1 cellular context compared by ENCODE assay signal in genomic region chr22:47631571-47632102, GRCh38.
TF ChIP-seq lines count a peak whose summit lies in the region.

No MANE protein-coding gene starts in this region.

TF ChIP-seq in K562, 482 proteins besides CTCF, POLR2A, EP300 and RAD21 (continued from another document and continues in another):
- no peak for TF ChIP-seq ZNF395 (CRISPR knock-in tag; IDR thresholded peaks at IDR 0.05)
- TF ChIP-seq ZNF609 (CRISPR knock-in tag; IDR thresholded peaks at IDR 0.05; ENCODE audit: borderline replicate concordance): no peak
- TF ChIP-seq GATAD2A (IDR thresholded peaks at IDR 0.05): no peak
- no peak for TF ChIP-seq ZNF699 (CRISPR knock-in tag; IDR thresholded peaks at IDR 0.05; ENCODE audit: insufficient replicate concordance)
- TF ChIP-seq ZKSCAN3 (CRISPR knock-in tag; IDR thresholded peaks at IDR 0.05): no peak
- no peak for TF ChIP-seq SRSF1 (IDR thresholded peaks at IDR 0.05; ENCODE audit: low read depth, low read length)
- TF ChIP-seq CBX1 (IDR thresholded peaks at IDR 0.05; ENCODE audit: low read depth): no peak
- TF ChIP-seq, protein P1, sequence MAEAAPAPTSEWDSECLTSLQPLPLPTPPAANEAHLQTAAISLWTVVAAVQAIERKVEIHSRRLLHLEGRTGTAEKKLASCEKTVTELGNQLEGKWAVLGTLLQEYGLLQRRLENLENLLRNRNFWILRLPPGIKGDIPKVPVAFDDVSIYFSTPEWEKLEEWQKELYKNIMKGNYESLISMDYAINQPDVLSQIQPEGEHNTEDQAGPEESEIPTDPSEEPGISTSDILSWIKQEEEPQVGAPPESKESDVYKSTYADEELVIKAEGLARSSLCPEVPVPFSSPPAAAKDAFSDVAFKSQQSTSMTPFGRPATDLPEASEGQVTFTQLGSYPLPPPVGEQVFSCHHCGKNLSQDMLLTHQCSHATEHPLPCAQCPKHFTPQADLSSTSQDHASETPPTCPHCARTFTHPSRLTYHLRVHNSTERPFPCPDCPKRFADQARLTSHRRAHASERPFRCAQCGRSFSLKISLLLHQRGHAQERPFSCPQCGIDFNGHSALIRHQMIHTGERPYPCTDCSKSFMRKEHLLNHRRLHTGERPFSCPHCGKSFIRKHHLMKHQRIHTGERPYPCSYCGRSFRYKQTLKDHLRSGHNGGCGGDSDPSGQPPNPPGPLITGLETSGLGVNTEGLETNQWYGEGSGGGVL (CRISPR knock-in tag; IDR thresholded peaks at IDR 0.05): no peak
- TF ChIP-seq ZNF324 (CRISPR knock-in tag; IDR thresholded peaks at IDR 0.05): no peak
- no peak for TF ChIP-seq ZNF224 (CRISPR knock-in tag; IDR thresholded peaks at IDR 0.05)
- no peak for TF ChIP-seq LEF1 (IDR thresholded peaks at IDR 0.05)
- TF ChIP-seq ZNF445 (CRISPR knock-in tag; IDR thresholded peaks at IDR 0.05; ENCODE audit: low read depth): no peak
- no peak for TF ChIP-seq RFX1 (IDR thresholded peaks at IDR 0.05)
- no peak for TF ChIP-seq ZNF436 (CRISPR knock-in tag; IDR thresholded peaks at IDR 0.05)
- TF ChIP-seq, protein P2, sequence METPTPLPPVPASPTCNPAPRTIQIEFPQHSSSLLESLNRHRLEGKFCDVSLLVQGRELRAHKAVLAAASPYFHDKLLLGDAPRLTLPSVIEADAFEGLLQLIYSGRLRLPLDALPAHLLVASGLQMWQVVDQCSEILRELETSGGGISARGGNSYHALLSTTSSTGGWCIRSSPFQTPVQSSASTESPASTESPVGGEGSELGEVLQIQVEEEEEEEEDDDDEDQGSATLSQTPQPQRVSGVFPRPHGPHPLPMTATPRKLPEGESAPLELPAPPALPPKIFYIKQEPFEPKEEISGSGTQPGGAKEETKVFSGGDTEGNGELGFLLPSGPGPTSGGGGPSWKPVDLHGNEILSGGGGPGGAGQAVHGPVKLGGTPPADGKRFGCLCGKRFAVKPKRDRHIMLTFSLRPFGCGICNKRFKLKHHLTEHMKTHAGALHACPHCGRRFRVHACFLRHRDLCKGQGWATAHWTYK (CRISPR knock-in tag; IDR thresholded peaks at IDR 0.05): no peak
- no peak for TF ChIP-seq LCOR (CRISPR knock-in tag; IDR thresholded peaks at IDR 0.05)
- TF ChIP-seq SMARCC2 (IDR thresholded peaks at IDR 0.05; ENCODE audit: low read depth): no peak
- TF ChIP-seq IRF9 (tag; IDR thresholded peaks at IDR 0.05): no peak
- no peak for TF ChIP-seq SNRNP70 (optimal IDR thresholded peaks at IDR 0.05; ENCODE audit: low read depth, low read length)
- no peak for TF ChIP-seq MEF2A (IDR thresholded peaks at IDR 0.05; ENCODE audit: control insufficient read depth, low read depth, low read length)
- TF ChIP-seq CBFB (CRISPR knock-in tag; IDR thresholded peaks at IDR 0.05): no peak
- no peak for TF ChIP-seq HLTF (IDR thresholded peaks at IDR 0.05)
- no peak for TF ChIP-seq ZNF24 (IDR thresholded peaks at IDR 0.05)
- no peak for TF ChIP-seq ADNP (tag; IDR thresholded peaks at IDR 0.05)
- TF ChIP-seq THRAP3 (IDR thresholded peaks at IDR 0.05; ENCODE audit: borderline replicate concordance): no peak
- TF ChIP-seq USF1 (CRISPR knock-in tag; IDR thresholded peaks at IDR 0.05): no peak
- 0 out of 2 replicates have a peak, but pooled peaks have one; percentile 23 for TF ChIP-seq MEF2D (tag; conservative IDR thresholded peaks at IDR 0.05; ENCODE audit: low read depth)
- no peak for TF ChIP-seq GATAD2B (IDR thresholded peaks at IDR 0.05; ENCODE audit: borderline replicate concordance)
- TF ChIP-seq CREB5 (CRISPR knock-in tag; IDR thresholded peaks at IDR 0.05): no peak
- TF ChIP-seq RAD51 (IDR thresholded peaks at IDR 0.05; ENCODE audit: borderline replicate concordance, low read depth): no peak
- TF ChIP-seq SETDB1 (IDR thresholded peaks at IDR 0.05; ENCODE audit: low read length): no peak
- no peak for TF ChIP-seq RCOR1 (IDR thresholded peaks at IDR 0.05; ENCODE audit: borderline replicate concordance in 1 of 2, low read depth in 2 of 2, low read length in 2 of 2)
- no peak for TF ChIP-seq ZNF121 (CRISPR knock-in tag; conservative IDR thresholded peaks at IDR 0.05)
- no peak for TF ChIP-seq PCBP2 (IDR thresholded peaks at IDR 0.05; ENCODE audit: low read depth, low read length, poor library complexity, severe bottlenecking)
- no peak for TF ChIP-seq ESRRA (IDR thresholded peaks at IDR 0.05; ENCODE audit: borderline replicate concordance, low read depth)
- TF ChIP-seq ZNF79 (CRISPR knock-in tag; IDR thresholded peaks at IDR 0.05; ENCODE audit: low read depth): no peak
- no peak for TF ChIP-seq NFE2L1 (tag; IDR thresholded peaks at IDR 0.05; ENCODE audit: borderline replicate concordance, low read depth)
- TF ChIP-seq E2F5 (CRISPR knock-in tag; IDR thresholded peaks at IDR 0.05): no peak
- no peak for TF ChIP-seq NR1H2 (CRISPR knock-in tag; IDR thresholded peaks at IDR 0.05)
- no peak for TF ChIP-seq FOXJ2 (tag; IDR thresholded peaks at IDR 0.05)
- no peak for TF ChIP-seq TCF15 (CRISPR knock-in tag; IDR thresholded peaks at IDR 0.05)
- no peak for TF ChIP-seq UBTF (IDR thresholded peaks at IDR 0.05; ENCODE audit: borderline replicate concordance in 1 of 2, low read depth in 2 of 2, low read length in 2 of 2)
- no peak for TF ChIP-seq XRCC4 (IDR thresholded peaks at IDR 0.05; ENCODE audit: extremely low read depth, insufficient read depth, insufficient read length)
- TF ChIP-seq THRB (CRISPR knock-in tag; conservative IDR thresholded peaks at IDR 0.05): 0 out of 2 replicates have a peak, but pooled peaks have one; percentile 8
- no peak for TF ChIP-seq TBL1XR1 (IDR thresholded peaks at IDR 0.05; ENCODE audit: low read length in 2 of 2)
- TF ChIP-seq TSC22D4 (tag; IDR thresholded peaks at IDR 0.05): no peak
- TF ChIP-seq ZNF232 (CRISPR knock-in tag; IDR thresholded peaks at IDR 0.05): no peak
- TF ChIP-seq, protein P3, sequence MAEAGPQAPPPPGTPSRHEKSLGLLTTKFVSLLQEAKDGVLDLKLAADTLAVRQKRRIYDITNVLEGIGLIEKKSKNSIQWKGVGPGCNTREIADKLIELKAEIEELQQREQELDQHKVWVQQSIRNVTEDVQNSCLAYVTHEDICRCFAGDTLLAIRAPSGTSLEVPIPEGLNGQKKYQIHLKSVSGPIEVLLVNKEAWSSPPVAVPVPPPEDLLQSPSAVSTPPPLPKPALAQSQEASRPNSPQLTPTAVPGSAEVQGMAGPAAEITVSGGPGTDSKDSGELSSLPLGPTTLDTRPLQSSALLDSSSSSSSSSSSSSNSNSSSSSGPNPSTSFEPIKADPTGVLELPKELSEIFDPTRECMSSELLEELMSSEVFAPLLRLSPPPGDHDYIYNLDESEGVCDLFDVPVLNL (CRISPR knock-in tag; IDR thresholded peaks at IDR 0.05; ENCODE audit: low read depth): no peak
- no peak; a peak in 1 of 4 replicates for TF ChIP-seq NRF1 (conservative IDR thresholded peaks at IDR 0.05 in 1 of 2, IDR thresholded peaks at IDR 0.05 in 1 of 2)
- peak; percentile 27; the same call in 1 of the 2 replicates for TF ChIP-seq ZFX (CRISPR knock-in tag; IDR thresholded peaks at IDR 0.05)
- TF ChIP-seq RFX5 (IDR thresholded peaks at IDR 0.05; ENCODE audit: low read depth, low read length): no peak
